2 cellular contexts compared by ENCODE assay signal in the genomic region with DNA sequence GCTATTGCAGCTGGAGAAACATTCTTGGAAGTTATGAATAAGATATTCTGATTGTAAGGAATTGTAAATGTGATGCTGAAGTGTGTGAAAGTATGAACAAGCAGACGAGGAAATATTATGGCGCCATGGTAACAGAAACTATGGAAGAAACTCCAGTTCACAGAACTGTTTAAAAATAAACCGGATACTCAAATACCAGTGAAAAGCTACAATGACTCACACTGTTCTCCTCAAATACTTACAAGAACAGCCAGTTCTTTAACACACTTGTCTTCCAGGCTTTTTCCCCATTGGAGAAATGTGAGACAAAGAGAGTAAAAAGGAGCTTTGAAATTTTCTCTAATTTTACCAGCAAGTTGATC.
TF ChIP-seq lines count a peak whose summit lies in the region.

No MANE protein-coding gene starts in this region.

TF ChIP-seq in IMR-90, 13 proteins besides CTCF, POLR2A, EP300 and RAD21:
- no peak for TF ChIP-seq MXI1 (IDR thresholded peaks at IDR 0.05; ENCODE audit: borderline replicate concordance, low read depth, low read length)
- TF ChIP-seq FOS (IDR thresholded peaks at IDR 0.05; ENCODE audit: low read depth, low read length): peak; percentile 86
- TF ChIP-seq CHD1 (IDR thresholded peaks at IDR 0.05; ENCODE audit: low read depth, low read length): no peak
- TF ChIP-seq RFX5 (IDR thresholded peaks at IDR 0.05; ENCODE audit: low read depth, low read length): no peak
- TF ChIP-seq, protein P1, sequence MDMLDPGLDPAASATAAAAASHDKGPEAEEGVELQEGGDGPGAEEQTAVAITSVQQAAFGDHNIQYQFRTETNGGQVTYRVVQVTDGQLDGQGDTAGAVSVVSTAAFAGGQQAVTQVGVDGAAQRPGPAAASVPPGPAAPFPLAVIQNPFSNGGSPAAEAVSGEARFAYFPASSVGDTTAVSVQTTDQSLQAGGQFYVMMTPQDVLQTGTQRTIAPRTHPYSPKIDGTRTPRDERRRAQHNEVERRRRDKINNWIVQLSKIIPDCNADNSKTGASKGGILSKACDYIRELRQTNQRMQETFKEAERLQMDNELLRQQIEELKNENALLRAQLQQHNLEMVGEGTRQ (IDR thresholded peaks at IDR 0.05; ENCODE audit: low read depth, low read length): no peak
- peak; percentile 20; the same call in 1 of the 2 replicates for TF ChIP-seq MAFK (IDR thresholded peaks at IDR 0.05; ENCODE audit: low read depth, low read length)
- TF ChIP-seq ELK1 (IDR thresholded peaks at IDR 0.05; ENCODE audit: borderline replicate concordance, low read depth, low read length): no peak
- TF ChIP-seq BHLHE40 (IDR thresholded peaks at IDR 0.05; ENCODE audit: low read depth, low read length): peak; percentile 19; the same call in 1 of the 2 replicates
- TF ChIP-seq NFE2L2 (IDR thresholded peaks at IDR 0.05; ENCODE audit: low read depth, low read length): 0 out of 2 replicates have a peak, but pooled peaks have one; percentile 14

TF ChIP-seq in HepG2, 621 proteins besides CTCF, POLR2A, EP300 and RAD21 (continued from another document):
- TF ChIP-seq BCL3 (CRISPR knock-in tag; IDR thresholded peaks at IDR 0.05) (no peak), AGO1 (IDR thresholded peaks at IDR 0.05; ENCODE audit: low read depth, low read length, poor library complexity, severe bottlenecking) (no peak), RFX3 (CRISPR knock-in tag; IDR thresholded peaks at IDR 0.05) (peak; percentile 36; the same call in 1 of the 2 replicates), KMT2B (CRISPR knock-in tag; IDR thresholded peaks at IDR 0.05) (no peak), RFX1 (IDR thresholded peaks at IDR 0.05) (peak; percentile 40; the same call in 1 of the 2 replicates), ELF4 (CRISPR knock-in tag; IDR thresholded peaks at IDR 0.05; ENCODE audit: borderline replicate concordance) (no peak), NFKBIZ (CRISPR knock-in tag; IDR thresholded peaks at IDR 0.05) (no peak), ZNF629 (CRISPR knock-in tag; conservative IDR thresholded peaks at IDR 0.05) (no peak)
